In the genomic region with DNA sequence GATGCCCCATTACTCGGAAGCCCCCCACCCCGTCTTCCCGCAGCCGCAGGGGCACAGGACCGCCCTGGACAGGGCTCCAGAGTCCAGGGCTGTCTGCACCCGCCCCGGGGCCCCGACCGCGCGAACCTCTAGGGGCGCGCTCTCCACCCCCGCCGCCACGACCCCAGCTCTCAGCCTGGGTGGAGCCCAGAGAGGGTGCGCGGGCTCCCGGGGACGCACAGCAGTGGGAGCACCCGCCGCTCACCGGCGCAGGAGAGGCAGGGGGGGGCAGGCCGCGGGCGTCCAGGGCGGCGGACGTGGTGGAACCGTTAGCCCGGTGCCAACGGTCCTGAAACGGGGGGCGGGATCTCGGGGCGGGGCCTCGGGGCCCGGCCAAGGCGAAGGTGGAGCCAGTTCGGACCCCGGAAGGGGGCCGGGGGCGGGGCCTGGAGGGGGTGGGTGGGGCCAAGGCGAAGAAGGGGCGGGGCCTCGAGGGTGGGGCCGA, we compare ENCODE assay signal across 8 cellular contexts. TPM values are rescaled to one million over a fixed set of nuclear protein-coding genes. Genes with fewer than 3 reads are reported as not detected.
DNase-seq lines count a peak whose midpoint lies in the region; ATAC-seq, FAIRE-seq and TF ChIP-seq lines count a peak whose summit lies in the region.

A gene with protein sequence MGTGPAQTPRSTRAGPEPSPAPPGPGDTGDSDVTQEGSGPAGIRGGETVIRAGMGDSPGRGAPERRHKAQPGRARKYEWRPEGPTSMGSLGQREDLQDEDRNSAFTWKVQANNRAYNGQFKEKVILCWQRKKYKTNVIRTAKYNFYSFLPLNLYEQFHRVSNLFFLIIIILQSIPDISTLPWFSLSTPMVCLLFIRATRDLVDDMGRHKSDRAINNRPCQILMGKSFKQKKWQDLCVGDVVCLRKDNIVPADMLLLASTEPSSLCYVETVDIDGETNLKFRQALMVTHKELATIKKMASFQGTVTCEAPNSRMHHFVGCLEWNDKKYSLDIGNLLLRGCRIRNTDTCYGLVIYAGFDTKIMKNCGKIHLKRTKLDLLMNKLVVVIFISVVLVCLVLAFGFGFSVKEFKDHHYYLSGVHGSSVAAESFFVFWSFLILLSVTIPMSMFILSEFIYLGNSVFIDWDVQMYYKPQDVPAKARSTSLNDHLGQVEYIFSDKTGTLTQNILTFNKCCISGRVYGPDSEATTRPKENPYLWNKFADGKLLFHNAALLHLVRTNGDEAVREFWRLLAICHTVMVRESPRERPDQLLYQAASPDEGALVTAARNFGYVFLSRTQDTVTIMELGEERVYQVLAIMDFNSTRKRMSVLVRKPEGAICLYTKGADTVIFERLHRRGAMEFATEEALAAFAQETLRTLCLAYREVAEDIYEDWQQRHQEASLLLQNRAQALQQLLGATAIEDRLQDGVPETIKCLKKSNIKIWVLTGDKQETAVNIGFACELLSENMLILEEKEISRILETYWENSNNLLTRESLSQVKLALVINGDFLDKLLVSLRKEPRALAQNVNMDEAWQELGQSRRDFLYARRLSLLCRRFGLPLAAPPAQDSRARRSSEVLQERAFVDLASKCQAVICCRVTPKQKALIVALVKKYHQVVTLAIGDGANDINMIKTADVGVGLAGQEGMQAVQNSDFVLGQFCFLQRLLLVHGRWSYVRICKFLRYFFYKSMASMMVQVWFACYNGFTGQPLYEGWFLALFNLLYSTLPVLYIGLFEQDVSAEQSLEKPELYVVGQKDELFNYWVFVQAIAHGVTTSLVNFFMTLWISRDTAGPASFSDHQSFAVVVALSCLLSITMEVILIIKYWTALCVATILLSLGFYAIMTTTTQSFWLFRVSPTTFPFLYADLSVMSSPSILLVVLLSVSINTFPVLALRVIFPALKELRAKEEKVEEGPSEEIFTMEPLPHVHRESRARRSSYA (N-terminal part only) (minus strand): TSS at position 335 of the 484 bp plus-strand sequence. CDS start 540 bp downstream, outside the sequence.

- peak within 1 kb of the TSS; percentile 94 for H2AFZ ChIP-seq in SU-DHL-6 (ENCODE audit: low read depth, low read length, severe bottlenecking)
- H2AFZ ChIP-seq in endothelial cell of umbilical vein (ENCODE audit: low read depth, low read length): peak within 1 kb of the TSS; percentile 91

- intact Hi-C loops in endothelial cell of umbilical vein (cut with micrococcal nuclease) (loop anchor here (2.0 to 5.0 kb wide), 2 partner anchors 35 to 159 kb away; a partner anchor contains a TSS), pancreas (cut with DNase I) (no loop called here)

- H3K9me1 ChIP-seq in endothelial cell of umbilical vein (replicated peaks; ENCODE audit: control insufficient read depth, extremely low read depth, insufficient read depth, low read length): no peaks in the 10 kb centered on the region

- peak within 1 kb of the TSS; percentile 60 for H3K27ac ChIP-seq in SU-DHL-6 (ENCODE audit: low read depth, low read length)
- peak within 1 kb of the TSS; percentile 48 for H3K27ac ChIP-seq in endothelial cell of umbilical vein (ENCODE audit: insufficient read depth, low read depth, low read length)
- H3K27ac ChIP-seq in pancreas: peak within 1 kb of the TSS in 2 of 4 donors; percentile 41 to 53

- H3K9me2 ChIP-seq in SU-DHL-6 (replicated peaks; ENCODE audit: insufficient read depth, low read length): no peaks in the 10 kb centered on the region

- BruUV-seq in endothelial cell of umbilical vein (replicated peaks; lab: Mats Ljungman, UMichigan): no TSS peak

- TF ChIP-seq CTCF in GM13977 (IDR thresholded peaks at IDR 0.05; ENCODE audit: extremely low read depth, insufficient read depth, missing control alignments) (peak; percentile 21), SU-DHL-6 (IDR thresholded peaks at IDR 0.05; ENCODE audit: insufficient read depth, low read length, poor library complexity, severe bottlenecking) (peak; percentile 29), endothelial cell of umbilical vein (IDR thresholded peaks at IDR 0.05; ENCODE audit: extremely low read depth in 1 of 2, insufficient read depth in 1 of 2, low read depth in 1 of 2, low read length in 2 of 2) (peak in 1 of 2 donors; percentile 31), pancreas (IDR thresholded peaks at IDR 0.05) (no peak)

- peak; percentile 100 for DNase-seq in GM13977 (ENCODE audit: low spot score)
- no peak for DNase-seq in endothelial cell of umbilical vein (ENCODE audit: low read depth, low spot score)
- peak in 2 of 6 donors; percentile 87 for DNase-seq in pancreas
- no peak for DNase-seq in SK-N-DZ (ENCODE audit: low spot score)
- DNase-seq in OCI-M2 (lab: John Stamatoyannopoulos, UW; ENCODE audit: unreplicated experiment): no peak
- DNase-seq in putamen (ENCODE audit: low spot score): no peak

- H3K4me1 ChIP-seq in endothelial cell of umbilical vein (ENCODE audit: control insufficient read depth, extremely low read depth, insufficient read depth, low read length) (peaks cover 13% of the 10 kb centered on the region), pancreas (peaks cover 0 to 5% (median 0%) of the 10 kb centered on the region in 3 donors)

- no peak for TF ChIP-seq POLR2A in endothelial cell of umbilical vein (IDR thresholded peaks at IDR 0.05; ENCODE audit: low read depth, low read length)

- H3K4me2 ChIP-seq in SU-DHL-6 (ENCODE audit: low read depth, low read length, poor library complexity, severe bottlenecking) (peak within 1 kb of the TSS; percentile 67), endothelial cell of umbilical vein (ENCODE audit: insufficient read depth, low read length) (peak within 1 kb of the TSS; percentile 90)

- H3K36me3 ChIP-seq in SU-DHL-6 (ENCODE audit: low read length) (no peaks in the 10 kb centered on the region), endothelial cell of umbilical vein (ENCODE audit: control insufficient read depth in 2 of 2, extremely low read depth in 1 of 2, insufficient read depth in 2 of 2, low read length in 2 of 2) (peaks cover 3 to 8% of the 10 kb centered on the region in 2 experiments), pancreas (peaks cover 0 to 14% (median 3%) of the 10 kb centered on the region in 3 donors)

- ATAC-seq in HG02610 (IDR thresholded peaks at IDR 0.05; ENCODE audit: unreplicated experiment): peak; percentile 15
- ATAC-seq in pancreas: peak in 1 of 4 donors; percentile 8

- H3K79me2 ChIP-seq in SU-DHL-6 (ENCODE audit: insufficient read depth, low read length): no peaks in the 10 kb centered on the region
- H3K79me2 ChIP-seq in endothelial cell of umbilical vein (ENCODE audit: control insufficient read depth, insufficient read depth, low read length): no peaks in the 10 kb centered on the region

- dilution Hi-C loops in endothelial cell of umbilical vein (cut with MboI; ENCODE audit: extremely low pct_ligation_motif_present, low sequenced_read_pairs): no loop called here

- 0 out of 2 replicates have a peak, but pooled peaks cover 5% of the 10 kb centered on the region for H3F3A ChIP-seq in SU-DHL-6 (ENCODE audit: insufficient read depth)

- H3K9ac ChIP-seq in SU-DHL-6 (ENCODE audit: low read length) (peak within 1 kb of the TSS; percentile 52), endothelial cell of umbilical vein (replicated peaks; ENCODE audit: extremely low read depth, insufficient read depth, low read length) (no peak within 1 kb of the TSS)

- in situ Hi-C loops in GM13977 (cut with MboI; ENCODE audit: low pct_unique_long_range_greater_than_20kb, low sequenced_read_pairs, unreplicated experiment): no loop called here

- WGBS in pancreas, 2 donors: 2 to 3% methylated on average over 32 to 48 of the region's 48 CpGs

- POLR2A ChIA-PET in endothelial cell of umbilical vein (lab: Charles Lee): no interaction called here

- FAIRE-seq in endothelial cell of umbilical vein (lab: Jason Lieb, UNC) (no peak), pancreas (lab: Jason Lieb, UNC) (no peak)

- H3K4me3 ChIP-seq in SU-DHL-6 (ENCODE audit: insufficient read depth, low read length, poor library complexity, severe bottlenecking): peak within 1 kb of the TSS; percentile 63
- H3K4me3 ChIP-seq in endothelial cell of umbilical vein (replicated peaks in 1 of 3; ENCODE audit: insufficient read depth in 1 of 3, low read depth in 1 of 3, low read length in 3 of 3): peak within 1 kb of the TSS; percentile 36 to 66 (median 39)
- peak within 1 kb of the TSS; percentile 16 to 59 (median 37) for H3K4me3 ChIP-seq in pancreas

- H3K27me3 ChIP-seq in SU-DHL-6 (ENCODE audit: low read length) (no peaks in the 10 kb centered on the region), endothelial cell of umbilical vein (ENCODE audit: control insufficient read depth in 2 of 2, insufficient read depth in 2 of 2, low read length in 2 of 2) (no peaks in the 10 kb centered on the region), pancreas (no peaks in the 10 kb centered on the region)

- H3K9me3 ChIP-seq in SU-DHL-6 (ENCODE audit: insufficient read depth, low read length): no peaks in the 10 kb centered on the region
- no peaks in the 10 kb centered on the region for H3K9me3 ChIP-seq in endothelial cell of umbilical vein (replicated peaks; ENCODE audit: control insufficient read depth, insufficient read depth, low read length)
- H3K9me3 ChIP-seq in pancreas: no peaks in the 10 kb centered on the region

- CTCF ChIA-PET in endothelial cell of umbilical vein (lab: Charles Lee): no interaction called here

- no peaks in the 10 kb centered on the region for H4K20me1 ChIP-seq in SU-DHL-6 (ENCODE audit: low read depth, low read length)
- no peaks in the 10 kb centered on the region for H4K20me1 ChIP-seq in endothelial cell of umbilical vein (replicated peaks; ENCODE audit: control insufficient read depth, extremely low read depth, insufficient read depth, low read length)

TF ChIP-seq in endothelial cell of umbilical vein, 7 proteins besides CTCF, POLR2A, EP300 and RAD21:
- no peak for TF ChIP-seq FOS (IDR thresholded peaks at IDR 0.05; ENCODE audit: borderline replicate concordance, insufficient read depth, low read length)

RNA-seq across cellular contexts. Expression of the gene that starts here (rescaled TPM):
- 5.1 and 7.3 TPM in 2 replicates for total RNA-seq in endothelial cell of umbilical vein
- 1.1 and 1.4 TPM in 2 replicates for polyA plus RNA-seq in endothelial cell of umbilical vein
- polyA plus RNA-seq in endothelial cell of umbilical vein (2011; cell fraction: cytosol; rRNA removed): 0.97 and 1.1 TPM in 2 replicates
- 3.6 and 4.2 TPM in 2 replicates for polyA plus RNA-seq in endothelial cell of umbilical vein (2011; cell fraction: nucleus; rRNA removed)
- polyA plus RNA-seq in endothelial cell of umbilical vein (2012): 0.91 and 1.3 TPM in 2 replicates
- 1.9 and 2.6 TPM in 2 replicates for polyA minus RNA-seq in endothelial cell of umbilical vein
- polyA minus RNA-seq in endothelial cell of umbilical vein (2011; cell fraction: cytosol; rRNA and poly(A)+ RNA removed): 6.5 TPM
- 0.63 and 0.72 TPM in 2 replicates for polyA minus RNA-seq in endothelial cell of umbilical vein (2011; cell fraction: nucleus; rRNA and poly(A)+ RNA removed)
- total RNA-seq in pancreas: 1 to 10 TPM in 1 of 6 donors, under 1 TPM in 5; 0.32 to 1.1 (median 0.52) TPM
- polyA plus RNA-seq in pancreas: under 1 TPM; 0.56 to 0.95 TPM
- 0.10 and 0.32 TPM in 2 replicates for polyA plus RNA-seq in SK-N-DZ (2014; cell fraction: cytosol; rRNA removed)
- polyA plus RNA-seq in SK-N-DZ (2014; cell fraction: nucleus; rRNA removed): 0.12 and 1.7 TPM in 2 replicates

Comparison
In these comparisons a context has a peak if more than half of its experiments do, and no peak if none do; other contexts are left out.
1. CTCF ChIP-seq: peak in GM13977 (single experiment) and SU-DHL-6 (single experiment); none in pancreas (0 of 4).
2. Peak in every context shown above with its lines, with median percentiles within 50 percentile points of each other: H3K4me3 ChIP-seq.